In the genomic region with DNA sequence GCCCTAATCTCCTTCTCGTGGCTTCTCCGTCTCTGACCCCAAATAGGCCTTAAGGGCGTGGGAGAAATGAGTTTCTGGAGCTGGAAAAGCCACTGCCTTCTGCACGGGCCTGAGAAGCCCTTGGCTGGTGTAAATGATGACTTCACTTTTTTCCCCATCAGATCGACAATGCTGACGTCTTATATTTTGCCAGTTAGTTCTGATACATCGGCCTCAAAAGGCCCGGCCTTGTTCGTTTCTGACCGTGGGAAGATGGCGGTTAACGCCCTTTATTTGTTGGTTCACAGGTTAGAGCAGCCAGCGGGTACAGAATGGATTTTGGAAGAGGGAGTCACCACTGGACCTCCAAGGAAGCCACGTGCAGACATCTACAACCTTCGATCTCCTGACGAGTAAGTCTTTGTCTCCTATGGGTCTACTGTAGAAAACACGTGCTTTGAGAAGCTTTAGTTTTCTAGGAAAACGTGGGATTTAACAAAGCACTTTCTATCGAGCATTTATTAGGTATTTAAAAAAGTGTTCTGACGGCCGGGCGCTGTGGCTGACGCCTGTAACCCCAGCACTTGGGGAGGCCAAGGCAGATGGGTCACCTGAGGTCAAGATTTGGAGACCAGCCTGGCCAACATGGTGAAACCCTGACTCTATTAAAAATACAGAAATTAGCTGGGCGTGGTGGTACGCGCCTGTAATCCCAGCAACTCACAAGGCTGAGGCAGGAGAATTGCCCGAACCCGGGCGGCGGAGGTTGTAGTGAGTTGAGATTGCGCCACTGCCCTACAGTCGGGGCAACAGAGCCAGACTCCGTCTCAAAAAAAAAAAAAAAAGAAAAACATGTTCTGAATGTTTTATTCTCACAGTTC, we compare ENCODE assay signal across 8 cellular contexts. TPM values are rescaled to one million over a fixed set of nuclear protein-coding genes. Genes with fewer than 3 reads are reported as not detected.
DNase-seq lines count a peak whose midpoint lies in the region; ATAC-seq and TF ChIP-seq lines count a peak whose summit lies in the region.

No MANE protein-coding gene starts in this region.

- H3K9me3 ChIP-seq in SJSA1 (replicated peaks) (peaks cover 32% of the 10 kb centered on the region), mesenchymal stem cell (ENCODE audit: control insufficient read depth, low read length) (peaks cover 13% of the 10 kb centered on the region), tibial nerve (peaks cover 0 to 26% (median 3%) of the 10 kb centered on the region in 4 donors)

- H2BK15ac ChIP-seq in mesenchymal stem cell (ENCODE audit: low read depth, poor library complexity, severe bottlenecking): no peak overlapping the region

- no peak overlapping the region for H2BK120ac ChIP-seq in mesenchymal stem cell (ENCODE audit: low read depth, low read length)

- peak overlapping the region; percentile 65 to 92 for H3K18ac ChIP-seq in mesenchymal stem cell (ENCODE audit: low read depth in 1 of 2, low read length in 2 of 2)

- peaks cover 46% of the 10 kb centered on the region for H3K4me1 ChIP-seq in SJSA1 (replicated peaks)
- H3K4me1 ChIP-seq in mesenchymal stem cell (ENCODE audit: control insufficient read depth, insufficient read depth, low read depth, low read length): peaks cover 15% of the 10 kb centered on the region
- H3K4me1 ChIP-seq in tibial nerve: peaks cover 0 to 59% (median 32%) of the 10 kb centered on the region in 4 donors

- peak overlapping the region; percentile 99 for H3K9ac ChIP-seq in mesenchymal stem cell (ENCODE audit: low read length)

- no peaks in the 10 kb centered on the region for H3K79me1 ChIP-seq in mesenchymal stem cell (replicated peaks; ENCODE audit: low read length, poor library complexity, severe bottlenecking)

- H2AFZ ChIP-seq in mesenchymal stem cell (ENCODE audit: low read depth, low read length): no peak overlapping the region

- no peak for ATAC-seq in HG03460 (IDR thresholded peaks at IDR 0.05; ENCODE audit: unreplicated experiment)

- H3K4me3 ChIP-seq in SJSA1: peak overlapping the region; percentile 53
- H3K4me3 ChIP-seq in mesenchymal stem cell (ENCODE audit: insufficient read depth in 1 of 2, low read depth in 1 of 2, low read length in 2 of 2): peak overlapping the region; percentile 77 to 99
- peak overlapping the region; percentile 69 to 97 (median 83) for H3K4me3 ChIP-seq in tibial nerve

- H3K14ac ChIP-seq in mesenchymal stem cell (ENCODE audit: low read length in 2 of 2): peak overlapping the region in 1 of 2 experiments; percentile 8

- TF ChIP-seq EP300 in tibial nerve (IDR thresholded peaks at IDR 0.05): no peak

- H2BK12ac ChIP-seq in mesenchymal stem cell (ENCODE audit: low read length in 2 of 2): no peak overlapping the region

- peak overlapping the region in 1 of 2 experiments; percentile 89 for H3K23ac ChIP-seq in mesenchymal stem cell (ENCODE audit: low read length in 2 of 2)

- no peak for TF ChIP-seq POLR2A in tibial nerve (IDR thresholded peaks at IDR 0.05)

- DNase-seq in NCI-H82 (lab: John Stamatoyannopoulos, UW) (peak; percentile 67), NCI-H82 treated with DMSO at 0.1 percent for 48 hours (lab: John Stamatoyannopoulos, UW; ENCODE audit: unreplicated experiment) (no peak), SJSA1 (ENCODE audit: low read depth in 1 of 2, low spot score in 2 of 2) (no peak), cerebellum (ENCODE audit: low spot score) (peak; percentile 17), mesenchymal stem cell (peak; percentile 33), tibial nerve (ENCODE audit: low spot score in 2 of 2) (no peak), ureter (ENCODE audit: low spot score) (no peak)

- H3K27me3 ChIP-seq in SJSA1 (replicated peaks) (no peaks in the 10 kb centered on the region), mesenchymal stem cell (ENCODE audit: control insufficient read depth in 1 of 2, insufficient read depth in 1 of 2, low read length in 2 of 2) (no peaks in the 10 kb centered on the region), tibial nerve (no peaks in the 10 kb centered on the region)

- H2AK5ac ChIP-seq in mesenchymal stem cell (ENCODE audit: low read length, severe bottlenecking): peak overlapping the region; percentile 89

- H3K4ac ChIP-seq in mesenchymal stem cell (ENCODE audit: low read depth in 1 of 2, low read length in 2 of 2): peak overlapping the region; percentile 55 to 75

- peaks cover 77% of the 10 kb centered on the region for H3K36me3 ChIP-seq in SJSA1
- H3K36me3 ChIP-seq in mesenchymal stem cell (ENCODE audit: control insufficient read depth in 1 of 2, insufficient read depth in 2 of 2, low read depth in 1 of 2, low read length in 2 of 2): peaks cover 29 to 65% of the 10 kb centered on the region in 2 experiments
- H3K36me3 ChIP-seq in tibial nerve: peaks cover 11 to 63% (median 39%) of the 10 kb centered on the region in 3 donors

- peak overlapping the region; percentile 16 for H4K8ac ChIP-seq in mesenchymal stem cell (ENCODE audit: low read length)

- no peak for TF ChIP-seq CTCF in tibial nerve (IDR thresholded peaks at IDR 0.05)

- no peak overlapping the region for H4K91ac ChIP-seq in mesenchymal stem cell (ENCODE audit: low read length)

- peak overlapping the region; percentile 91 for H3K27ac ChIP-seq in SJSA1
- peak overlapping the region; percentile 85 for H3K27ac ChIP-seq in mesenchymal stem cell (ENCODE audit: low read length, poor library complexity, severe bottlenecking)
- H3K27ac ChIP-seq in tibial nerve: peak overlapping the region; percentile 95 to 99 (median 98)

- H2BK5ac ChIP-seq in mesenchymal stem cell (ENCODE audit: low read depth, low read length, poor library complexity, severe bottlenecking): no peak overlapping the region

- WGBS in mesenchymal stem cell: 0% methylated on average over 29 of the region's 33 CpGs
- WGBS in tibial nerve, 2 donors: 16% methylated on average over 33 of the region's 33 CpGs

- peak overlapping the region; percentile 38 for H3K4me2 ChIP-seq in mesenchymal stem cell (ENCODE audit: low read length, poor library complexity, severe bottlenecking)

RNA-seq across cellular contexts. Expression of gene ZNFX1, which starts 1.2 kb away (rescaled TPM):
- total RNA-seq in SJSA1 (2014; rRNA removed; shearing (Covaris generic)): 21.1 and 32.8 TPM in 2 replicates
- total RNA-seq in cerebellum (12.8 TPM), tibial nerve (10 to 100 TPM; 35.0 to 45.2 (median 39.1) TPM), ureter (46.2 TPM)
- polyA plus RNA-seq in mesenchymal stem cell (2013, experiment 1 of 2): 13.4 TPM
- polyA plus RNA-seq in mesenchymal stem cell (2013, experiment 2 of 2): 12.3 TPM

RNA-seq across cellular contexts. Expression of gene DDX27, which starts 59.8 kb away (rescaled TPM):
- total RNA-seq in SJSA1 (2014; rRNA removed; shearing (Covaris generic)): 36.5 and 43.7 TPM in 2 replicates
- total RNA-seq in cerebellum (17.1 TPM), tibial nerve (10 to 100 TPM; 24.5 to 33.4 (median 28.3) TPM), ureter (33.2 TPM)
- polyA plus RNA-seq in mesenchymal stem cell (2013, experiment 1 of 2): 34.0 TPM
- polyA plus RNA-seq in mesenchymal stem cell (2013, experiment 2 of 2): 31.9 TPM

Comparison
In these comparisons a context has a peak if more than half of its experiments do, and no peak if none do; other contexts are left out.
1. DNase-seq: peak in NCI-H82 (single experiment), cerebellum (single experiment) and mesenchymal stem cell (single experiment); none in NCI-H82 treated with DMSO at 0.1 percent for 48 hours (single experiment), SJSA1 (0 of 2), tibial nerve (0 of 2) and ureter (single experiment).
2. Peak in every context shown above with its lines, with median percentiles within 50 percentile points of each other: H3K27ac ChIP-seq and H3K4me3 ChIP-seq.